In genomic region chr5:151685749-151686672, GRCh38 we compare ENCODE assay signal across 8 cellular contexts. TPM values are rescaled to one million over a fixed set of nuclear protein-coding genes. Genes with fewer than 3 reads are reported as not detected.
DNase-seq lines count a peak whose midpoint lies in the region; ATAC-seq and TF ChIP-seq lines count a peak whose summit lies in the region.

No MANE protein-coding gene starts in this region.

- TF ChIP-seq EP300 in ovary (IDR thresholded peaks at IDR 0.05) = no peak

- H3K27ac ChIP-seq in OCI-LY3 (ENCODE audit: low read length) (no peak overlapping the region), esophagus squamous epithelium (peak overlapping the region; percentile 79 to 91 (median 87)), ovary (peak overlapping the region; percentile 72 to 80)

- H3K4me3 Mint-ChIP-seq in Caco-2 (ENCODE audit: unreplicated experiment) = peak overlapping the region; percentile 60

- H3K9me3 ChIP-seq in Caco-2 (no peaks in the 10 kb centered on the region), OCI-LY3 (ENCODE audit: insufficient read depth, low read length) (no peaks in the 10 kb centered on the region), esophagus squamous epithelium (no peaks in the 10 kb centered on the region), ovary (no peaks in the 10 kb centered on the region)

- no peaks in the 10 kb centered on the region for H4K20me1 ChIP-seq in OCI-LY3 (ENCODE audit: insufficient read depth, low read length)

- no peaks in the 10 kb centered on the region for H3K36me3 ChIP-seq in Caco-2 (ENCODE audit: control insufficient read depth, insufficient read depth, low read length)
- no peaks in the 10 kb centered on the region for H3K36me3 ChIP-seq in OCI-LY3 (replicated peaks; ENCODE audit: low read depth, low read length)
- H3K36me3 ChIP-seq in esophagus squamous epithelium = no peaks in the 10 kb centered on the region
- H3K36me3 ChIP-seq in ovary = no peaks in the 10 kb centered on the region

- peak overlapping the region; percentile 34 for H3K27ac Mint-ChIP-seq in Caco-2 (ENCODE audit: unreplicated experiment)

- peak overlapping the region; percentile 93 for H2AFZ ChIP-seq in OCI-LY3 (ENCODE audit: low read depth, low read length)

- BruUV-seq in Caco-2 (replicated peaks; lab: Mats Ljungman, UMichigan) = no TSS peak

- no peak for DNase-seq in Caco-2
- no peak for DNase-seq in esophagus squamous epithelium (lab: John Stamatoyannopoulos, UW)
- DNase-seq in ovary = no peak
- no peak for DNase-seq in hepatic stellate cell (ENCODE audit: low spot score)
- no peak for DNase-seq in NCI-H345 (lab: John Stamatoyannopoulos, UW)
- DNase-seq in H4 (ENCODE audit: low spot score) = no peak

- H3K9ac ChIP-seq in OCI-LY3 (ENCODE audit: low read length) = peak overlapping the region; percentile 25; the same call in 1 of the 2 replicates

- no peaks in the 10 kb centered on the region for H3K27me3 Mint-ChIP-seq in Caco-2 (ENCODE audit: insufficient read depth, unreplicated experiment)

- intact Hi-C loops in Caco-2 (cut with micrococcal nuclease; ENCODE audit: unreplicated experiment) (loop anchor here (2.0 kb wide), 1 partner anchor 13 kb away; no protein-coding TSS in a partner anchor), esophagus squamous epithelium (cut with DNase I) (no loop called here), ovary (cut with DNase I) (no loop called here)

- WGBS in esophagus squamous epithelium, 2 donors = 36 to 45% methylated on average over 10 of the region's 10 CpGs
- 0 to 2% (median 1%) methylated on average over 10 of the region's 10 CpGs for WGBS in ovary, 3 donors

- POLR2A ChIA-PET in Caco-2 (lab: Charles Lee) = no interaction called here

- TF ChIP-seq CTCF in Caco-2 (IDR thresholded peaks at IDR 0.05; ENCODE audit: insufficient read depth in 1 of 2, low read depth in 1 of 2, low read length in 1 of 2, severe bottlenecking in 1 of 2, unreplicated experiment in 1 of 2) (no peak), OCI-LY3 (IDR thresholded peaks at IDR 0.05; ENCODE audit: low read depth, low read length) (no peak), esophagus squamous epithelium (IDR thresholded peaks at IDR 0.05) (no peak), ovary (IDR thresholded peaks at IDR 0.05) (no peak)

- no peaks in the 10 kb centered on the region for H3K9me3 Mint-ChIP-seq in Caco-2 (ENCODE audit: unreplicated experiment)

- peaks cover 27% of the 10 kb centered on the region for H3K4me1 Mint-ChIP-seq in Caco-2 (ENCODE audit: low read depth, unreplicated experiment)

- no peaks in the 10 kb centered on the region for H3K79me2 ChIP-seq in OCI-LY3 (ENCODE audit: low read length)

- H3K4me1 ChIP-seq in Caco-2 = peaks cover 42% of the 10 kb centered on the region
- H3K4me1 ChIP-seq in OCI-LY3 (ENCODE audit: low read length) = peaks cover 11% of the 10 kb centered on the region
- peaks cover 13 to 64% (median 31%) of the 10 kb centered on the region in 3 donors for H3K4me1 ChIP-seq in esophagus squamous epithelium
- H3K4me1 ChIP-seq in ovary (ENCODE audit: insufficient read depth) = peaks cover 15% of the 10 kb centered on the region

- CTCF ChIA-PET in Caco-2 (lab: Charles Lee) = interaction anchor here (0.7 to 1.4 kb wide), 3 partner anchors 14 to 34 kb away, joined by 3 to 5 read pairs (median 4); no protein-coding TSS in a partner anchor

- H3K36me3 Mint-ChIP-seq in Caco-2 (ENCODE audit: insufficient read depth, unreplicated experiment) = no peaks in the 10 kb centered on the region

- TF ChIP-seq POLR2A in esophagus squamous epithelium (IDR thresholded peaks at IDR 0.05) = no peak
- TF ChIP-seq POLR2A in ovary (IDR thresholded peaks at IDR 0.05) = no peak

- H3K27me3 ChIP-seq in Caco-2 (replicated peaks; ENCODE audit: control insufficient read depth, insufficient read depth, low read length) (no peaks in the 10 kb centered on the region), OCI-LY3 (ENCODE audit: low read depth, low read length) (no peaks in the 10 kb centered on the region), esophagus squamous epithelium (no peaks in the 10 kb centered on the region), ovary (no peaks in the 10 kb centered on the region)

- no peak overlapping the region for H3K4me3 ChIP-seq in Caco-2 (ENCODE audit: low read depth, low read length)
- H3K4me3 ChIP-seq in OCI-LY3 (ENCODE audit: low read length) = peak overlapping the region; percentile 76
- peak overlapping the region; percentile 19 to 69 (median 54) for H3K4me3 ChIP-seq in esophagus squamous epithelium
- H3K4me3 ChIP-seq in ovary = peak overlapping the region; percentile 52

- peak overlapping the region; percentile 80 for H3K4me2 ChIP-seq in OCI-LY3 (ENCODE audit: low read length)

- no peak for ATAC-seq in GM18520 (IDR thresholded peaks at IDR 0.05; ENCODE audit: unreplicated experiment)

RNA-seq across cellular contexts. Expression of gene SPARC, which starts 0.7 kb away (rescaled TPM):
- 16.1 and 22.7 TPM in 2 replicates for total RNA-seq in Caco-2 (2022)
- total RNA-seq in esophagus squamous epithelium = 100 to 1,000 TPM in 1 of 4 donors, 10 to 100 TPM in 3; 14.9 to 164 (median 61.9) TPM
- total RNA-seq in ovary = 1,000 to 10,000 TPM in 1 of 7 donors, 100 to 1,000 TPM in 6; 220 to 1,059 (median 717) TPM
- polyA plus RNA-seq in ovary = 1,000 to 10,000 TPM in 1 of 2 donors, 100 to 1,000 TPM in 1; 924 to 2,564 TPM
- 319 and 472 TPM in 2 replicates for total RNA-seq in H4 (2014; rRNA removed; shearing (Covaris generic))
